Comparison of ENCODE assay signal across 1 cellular context in the genomic region with DNA sequence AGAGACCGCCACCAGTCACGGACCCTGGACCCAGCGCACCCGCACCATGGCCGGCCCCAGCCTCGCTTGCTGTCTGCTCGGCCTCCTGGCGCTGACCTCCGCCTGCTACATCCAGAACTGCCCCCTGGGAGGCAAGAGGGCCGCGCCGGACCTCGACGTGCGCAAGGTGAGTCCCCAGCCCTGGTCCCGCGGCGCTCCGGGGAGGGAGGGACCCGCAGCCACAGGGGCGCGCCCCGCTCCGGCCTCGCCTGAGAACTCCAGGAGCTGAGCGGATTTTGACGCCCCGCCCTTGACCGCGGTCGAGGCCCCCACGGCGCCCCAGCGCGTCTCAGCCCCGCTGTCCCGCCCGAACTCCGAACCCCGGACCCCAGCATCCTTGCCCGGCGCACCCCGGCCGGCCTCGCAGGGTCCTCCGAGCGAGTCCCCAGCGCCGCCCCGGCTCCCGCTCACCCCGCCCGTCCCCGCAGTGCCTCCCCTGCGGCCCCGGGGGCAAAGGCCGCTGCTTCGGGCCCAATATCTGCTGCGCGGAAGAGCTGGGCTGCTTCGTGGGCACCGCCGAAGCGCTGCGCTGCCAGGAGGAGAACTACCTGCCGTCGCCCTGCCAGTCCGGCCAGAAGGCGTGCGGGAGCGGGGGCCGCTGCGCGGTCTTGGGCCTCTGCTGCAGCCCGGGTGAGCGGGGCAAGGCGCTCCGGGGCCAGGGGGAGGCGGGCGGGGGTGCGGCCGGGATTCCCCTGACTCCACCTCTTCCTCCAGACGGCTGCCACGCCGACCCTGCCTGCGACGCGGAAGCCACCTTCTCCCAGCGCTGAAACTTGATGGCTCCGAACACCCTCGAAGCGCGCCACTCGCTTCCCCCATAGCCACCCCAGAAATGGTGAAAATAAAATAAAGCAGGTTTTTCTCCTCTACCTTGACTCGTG.
TF ChIP-seq lines count a peak whose summit lies in the region.

A gene (plus strand): TSS at position 11 of the 920 bp plus-strand sequence. CDS start 36 bp downstream, at position 47.

TF ChIP-seq in IMR-90, 13 proteins besides CTCF, POLR2A, EP300 and RAD21:
- TF ChIP-seq, protein P1, sequence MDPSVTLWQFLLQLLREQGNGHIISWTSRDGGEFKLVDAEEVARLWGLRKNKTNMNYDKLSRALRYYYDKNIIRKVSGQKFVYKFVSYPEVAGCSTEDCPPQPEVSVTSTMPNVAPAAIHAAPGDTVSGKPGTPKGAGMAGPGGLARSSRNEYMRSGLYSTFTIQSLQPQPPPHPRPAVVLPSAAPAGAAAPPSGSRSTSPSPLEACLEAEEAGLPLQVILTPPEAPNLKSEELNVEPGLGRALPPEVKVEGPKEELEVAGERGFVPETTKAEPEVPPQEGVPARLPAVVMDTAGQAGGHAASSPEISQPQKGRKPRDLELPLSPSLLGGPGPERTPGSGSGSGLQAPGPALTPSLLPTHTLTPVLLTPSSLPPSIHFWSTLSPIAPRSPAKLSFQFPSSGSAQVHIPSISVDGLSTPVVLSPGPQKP (IDR thresholded peaks at IDR 0.05; ENCODE audit: borderline replicate concordance, low read depth, low read length): no peak
- TF ChIP-seq MAFK (IDR thresholded peaks at IDR 0.05; ENCODE audit: low read depth, low read length) (no peak), RFX5 (IDR thresholded peaks at IDR 0.05; ENCODE audit: low read depth, low read length) (no peak), MXI1 (IDR thresholded peaks at IDR 0.05; ENCODE audit: borderline replicate concordance, low read depth, low read length) (no peak), NFE2L2 (IDR thresholded peaks at IDR 0.05; ENCODE audit: low read depth, low read length) (no peak), FOS (IDR thresholded peaks at IDR 0.05; ENCODE audit: low read depth, low read length) (no peak), MAZ (IDR thresholded peaks at IDR 0.05; ENCODE audit: borderline replicate concordance, low read depth, low read length) (no peak), BHLHE40 (IDR thresholded peaks at IDR 0.05; ENCODE audit: low read depth, low read length) (no peak), SMC3 (IDR thresholded peaks at IDR 0.05; ENCODE audit: low read depth, low read length) (no peak), CEBPB (IDR thresholded peaks at IDR 0.05; ENCODE audit: low read depth, low read length) (no peak), CHD1 (IDR thresholded peaks at IDR 0.05; ENCODE audit: low read depth, low read length) (no peak)
